In the genomic region with DNA sequence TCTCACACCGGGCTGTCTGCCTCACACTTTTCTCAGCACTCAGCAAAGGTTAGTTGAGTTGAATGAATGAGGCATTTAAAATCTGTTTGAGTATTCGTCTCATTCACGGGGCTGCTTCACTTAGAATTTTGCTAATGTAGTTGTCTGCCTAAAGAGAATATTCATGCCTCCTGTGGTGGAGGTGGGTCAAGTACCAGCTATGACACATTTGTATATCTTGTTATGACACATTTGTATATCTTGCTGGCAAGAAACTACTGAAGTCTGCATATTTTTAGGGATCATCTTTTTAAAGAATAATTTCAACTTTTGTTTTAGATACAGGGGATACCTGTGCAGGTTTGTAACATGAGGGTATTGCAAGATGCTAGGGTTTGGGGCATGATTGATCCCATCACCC, we compare ENCODE assay signal across 2 cellular contexts.
TF ChIP-seq lines count a peak whose summit lies in the region.

No MANE protein-coding gene starts in this region.

TF ChIP-seq in IMR-90, 13 proteins besides CTCF, POLR2A, EP300 and RAD21:
- TF ChIP-seq MXI1 (IDR thresholded peaks at IDR 0.05; ENCODE audit: borderline replicate concordance, low read depth, low read length), result no peak
- no peak for TF ChIP-seq BHLHE40 (IDR thresholded peaks at IDR 0.05; ENCODE audit: low read depth, low read length)

TF ChIP-seq in GM12878, 131 proteins besides CTCF, POLR2A, EP300 and RAD21:
- TF ChIP-seq JUNB (IDR thresholded peaks at IDR 0.05), result peak; percentile 70
- TF ChIP-seq, protein P1, sequence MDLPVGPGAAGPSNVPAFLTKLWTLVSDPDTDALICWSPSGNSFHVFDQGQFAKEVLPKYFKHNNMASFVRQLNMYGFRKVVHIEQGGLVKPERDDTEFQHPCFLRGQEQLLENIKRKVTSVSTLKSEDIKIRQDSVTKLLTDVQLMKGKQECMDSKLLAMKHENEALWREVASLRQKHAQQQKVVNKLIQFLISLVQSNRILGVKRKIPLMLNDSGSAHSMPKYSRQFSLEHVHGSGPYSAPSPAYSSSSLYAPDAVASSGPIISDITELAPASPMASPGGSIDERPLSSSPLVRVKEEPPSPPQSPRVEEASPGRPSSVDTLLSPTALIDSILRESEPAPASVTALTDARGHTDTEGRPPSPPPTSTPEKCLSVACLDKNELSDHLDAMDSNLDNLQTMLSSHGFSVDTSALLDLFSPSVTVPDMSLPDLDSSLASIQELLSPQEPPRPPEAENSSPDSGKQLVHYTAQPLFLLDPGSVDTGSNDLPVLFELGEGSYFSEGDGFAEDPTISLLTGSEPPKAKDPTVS (IDR thresholded peaks at IDR 0.05; ENCODE audit: low read depth, low read length), result no peak
